In the genomic region with DNA sequence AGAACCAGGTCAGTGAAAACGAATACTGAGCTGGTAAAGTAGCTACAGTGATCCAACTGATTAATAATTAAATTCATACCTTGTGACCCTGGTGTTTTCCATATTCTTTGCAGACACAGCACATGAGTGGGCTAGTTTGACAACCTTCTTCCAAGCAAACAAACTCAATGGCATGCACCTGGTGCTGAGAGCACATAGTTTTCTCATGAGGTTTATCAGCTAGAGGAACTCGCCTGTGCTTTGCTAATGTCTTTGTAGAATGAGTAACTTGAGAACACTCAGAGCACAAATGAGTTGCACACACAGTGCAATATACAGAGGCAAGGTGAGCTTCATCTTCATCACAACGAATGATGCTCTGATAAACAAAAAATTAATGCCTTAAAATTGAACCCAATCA, we compare ENCODE assay signal across 15 cellular contexts.
A peak's percentile ranks its signal among the peaks of the same experiment; 100 is the strongest.
DNase-seq lines count a peak whose midpoint lies in the region; ATAC-seq and TF ChIP-seq lines count a peak whose summit lies in the region.
"Had no signal": no experiment of that assay in that cellular context is flagged by ENCODE, and none has a peak within 500 bp of the region (broad histone marks: within the 10 kb centered on the region; RNA-seq: fewer than 3 reads in every experiment).

No MANE protein-coding gene starts in this region.

- H3K36me3 ChIP-seq in RWPE2 (ENCODE audit: low read depth), result peaks cover 79% of the 10 kb centered on the region

- ATAC-seq in RWPE2 (ENCODE audit: low read depth) (peak; percentile 94), GM21423 (IDR thresholded peaks at IDR 0.05; ENCODE audit: unreplicated experiment) (no peak), HG03280 (IDR thresholded peaks at IDR 0.05; ENCODE audit: unreplicated experiment) (no peak), GM21367 (IDR thresholded peaks at IDR 0.05; ENCODE audit: unreplicated experiment) (no peak)
- ATAC-seq: sciatic nerve, T-helper 17 cell had no signal

- DNase-seq in COLO668 (lab: John Stamatoyannopoulos, UW; ENCODE audit: unreplicated experiment), result peak; percentile 68
- peak; percentile 77 for DNase-seq in NCI-H1436 treated with DMSO at 0.1 percent for 48 hours (lab: John Stamatoyannopoulos, UW)
- no peak for DNase-seq in RWPE2 (ENCODE audit: low spot score)
- DNase-seq in left kidney (ENCODE audit: low read depth, low spot score), result peak; percentile 61
- DNase-seq in DMS 273 (lab: John Stamatoyannopoulos, UW; ENCODE audit: unreplicated experiment), result no peak
- DNase-seq: activated CD4-positive, alpha-beta T cell treated with anti-CD3 and anti-CD28 coated beads, Interleukin-2, amount 50 U/mL, for 48 hours; activated naive CD8-positive, alpha-beta T cell treated with anti-CD3 and anti-CD28 coated beads for 36 hours; effector CD4-positive, alpha-beta T cell; EL; T-helper 17 cell had no signal

- H3K4me1 ChIP-seq in RWPE2 (ENCODE audit: insufficient read depth, poor library complexity, severe bottlenecking), result peaks cover 7% of the 10 kb centered on the region

- H3K4me3 ChIP-seq in RWPE2 (ENCODE audit: severe bottlenecking), result no peak overlapping the region
- H3K4me3 ChIP-seq: thoracic aorta had no signal

- no peak for TF ChIP-seq CTCF in RWPE2 (IDR thresholded peaks at IDR 0.05; ENCODE audit: poor library complexity, severe bottlenecking)

- H3K27me3 ChIP-seq in RWPE2 (ENCODE audit: insufficient read depth, poor library complexity, severe bottlenecking), result no peaks in the 10 kb centered on the region

- H3K27ac ChIP-seq in RWPE2 (ENCODE audit: poor library complexity, severe bottlenecking), result no peak overlapping the region
- H3K27ac ChIP-seq: thoracic aorta had no signal

- no peaks in the 10 kb centered on the region for H3K9me3 ChIP-seq in RWPE2 (ENCODE audit: severe bottlenecking)
- H3K9me3 ChIP-seq: thoracic aorta had no signal

Comparison
In these comparisons a context has a peak if more than half of its experiments do, and no peak if none do; other contexts are left out.
1. DNase-seq: peak in COLO668 (single experiment), NCI-H1436 treated with DMSO at 0.1 percent for 48 hours (single experiment) and left kidney (single experiment); none in RWPE2 (single experiment) and DMS 273 (single experiment).